In the genomic region with DNA sequence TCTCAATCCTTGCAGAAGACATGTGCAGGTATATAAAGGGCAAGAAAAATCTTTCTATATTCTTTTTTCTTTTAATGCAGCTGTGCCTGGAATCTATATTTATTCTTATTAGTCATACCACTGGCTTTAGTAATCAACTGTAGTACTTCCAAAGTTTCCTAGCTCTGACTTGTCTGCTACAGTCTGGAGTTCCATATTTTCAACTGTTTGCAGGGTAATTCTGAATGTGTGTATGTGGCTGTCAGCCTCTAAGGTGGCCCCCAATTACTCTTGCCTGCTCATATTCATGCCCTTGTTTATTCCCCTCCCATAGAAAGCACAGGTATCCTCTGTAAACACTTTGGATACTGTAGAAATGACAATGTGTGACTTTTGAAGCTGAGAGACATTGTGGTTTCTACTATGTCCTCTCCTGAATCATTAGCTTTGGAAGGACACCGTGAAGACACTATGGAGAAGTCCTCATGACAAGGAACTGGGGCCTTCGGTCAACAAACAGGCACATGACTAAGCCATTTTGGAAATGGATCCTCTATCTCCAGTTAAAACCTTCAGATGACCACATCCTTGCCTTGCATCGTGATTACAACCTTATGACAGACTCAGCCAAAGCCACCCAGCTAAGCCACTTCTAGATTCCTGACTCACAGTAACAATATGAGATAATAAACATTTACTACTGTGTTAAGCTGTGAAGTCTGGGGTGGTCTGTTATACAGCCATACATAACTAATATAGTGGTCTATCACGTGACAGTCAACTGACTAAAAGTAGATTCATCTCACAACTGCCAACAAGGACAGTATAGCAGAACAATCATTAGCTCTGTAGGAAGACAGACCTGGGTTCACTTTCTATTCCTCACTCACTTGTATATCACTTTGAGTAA, we compare ENCODE assay signal across 9 cellular contexts. TPM values are rescaled to one million over a fixed set of nuclear protein-coding genes. Genes with fewer than 3 reads are reported as not detected.
DNase-seq lines count a peak whose midpoint lies in the region; ATAC-seq and TF ChIP-seq lines count a peak whose summit lies in the region.
"Had no signal": no experiment of that assay in that cellular context is flagged by ENCODE, and none has a peak within 500 bp of the region (broad histone marks: within the 10 kb centered on the region; RNA-seq: fewer than 3 reads in every experiment).

No MANE protein-coding gene starts in this region.

- no peaks in the 10 kb centered on the region for H3K27me3 ChIP-seq in H7 (ENCODE audit: control insufficient read depth, insufficient read depth, low read length)

- H3K36me3 ChIP-seq in H7 (replicated peaks; ENCODE audit: control insufficient read depth, insufficient read depth, low read length): peaks cover 6% of the 10 kb centered on the region

- TF ChIP-seq CTCF in osteocyte (IDR thresholded peaks at IDR 0.05): no peak

- no peak overlapping the region for H3K4me3 Mint-ChIP-seq in osteocyte (ENCODE audit: unreplicated experiment)
- H3K4me3 Mint-ChIP-seq: T-cell had no signal

- no peaks in the 10 kb centered on the region for H3K27me3 Mint-ChIP-seq in osteocyte (ENCODE audit: unreplicated experiment)
- H3K27me3 Mint-ChIP-seq: T-cell had no signal

- ATAC-seq in GM21390 (IDR thresholded peaks at IDR 0.05; ENCODE audit: unreplicated experiment) (peak; percentile 79), GM18873 (IDR thresholded peaks at IDR 0.05; ENCODE audit: low FRiP score, unreplicated experiment) (no peak)
- ATAC-seq: T-cell had no signal

- no peak overlapping the region for H3K27ac Mint-ChIP-seq in osteocyte (ENCODE audit: unreplicated experiment)
- H3K27ac Mint-ChIP-seq: T-cell had no signal

- H3K9me3 Mint-ChIP-seq in osteocyte (ENCODE audit: unreplicated experiment): no peaks in the 10 kb centered on the region
- H3K9me3 Mint-ChIP-seq: T-cell had no signal

- peaks cover 14% of the 10 kb centered on the region for H3K4me1 Mint-ChIP-seq in osteocyte (ENCODE audit: unreplicated experiment)

- DNase-seq in Daoy (ENCODE audit: low read depth): peak; percentile 34
- DNase-seq in HS-5 (ENCODE audit: low read depth): peak; percentile 39
- peak; percentile 62 for DNase-seq in fibroblast of gingiva (ENCODE audit: low read depth)
- DNase-seq in osteocyte (ENCODE audit: extremely low spot score, unreplicated experiment): no peak
- DNase-seq in globus pallidus (ENCODE audit: low spot score): no peak
- no peak for DNase-seq in H7
- DNase-seq: T-cell had no signal

- H3K36me3 Mint-ChIP-seq in osteocyte (ENCODE audit: unreplicated experiment): peaks cover 57% of the 10 kb centered on the region

- H3K4me3 ChIP-seq in H7 (ENCODE audit: insufficient read depth, low read depth, low read length): no peak overlapping the region

RNA-seq across cellular contexts. Expression of gene SUSD1, which starts 49.5 kb away (rescaled TPM):
- total RNA-seq in Daoy (2014; rRNA removed; shearing (Covaris generic)): 15.1 and 15.6 TPM in 2 replicates
- total RNA-seq in osteocyte: 13.4 and 15.0 TPM in 2 replicates
- total RNA-seq in H7 (2014; rRNA removed; shearing (Covaris generic)): 3.0 and 3.5 TPM in 2 replicates

Comparison
In these comparisons a context has a peak if more than half of its experiments do, and no peak if none do; other contexts are left out.
1. DNase-seq: peak in Daoy (single experiment), HS-5 (single experiment) and fibroblast of gingiva (single experiment); none in osteocyte (single experiment), globus pallidus (single experiment) and H7 (single experiment).